ENCODE assay signal across 23 cellular contexts in genomic region chr2:103667335-103667884, GRCh38.
"Had no signal": no experiment of that assay in that cellular context is flagged by ENCODE, and none has a peak within 500 bp of the region (broad histone marks: within the 10 kb centered on the region; RNA-seq: fewer than 3 reads in every experiment).

No MANE protein-coding gene starts in this region.

- H3K9me3 ChIP-seq: mucosa of descending colon, pancreas, upper lobe of right lung had no signal

- H3K36me3 ChIP-seq: cardiac muscle cell, neural progenitor cell, pancreas, upper lobe of right lung had no signal

- DNase-seq: activated CD4-positive, alpha-beta T cell treated with anti-CD3 and anti-CD28 coated beads, Interleukin-2, amount 50 U/mL, for 1 hour; activated CD4-positive, CD25-positive, alpha-beta regulatory T cell treated with anti-CD3 and anti-CD28 coated beads, Interleukin-2, amount 50 U/mL, for 72 hours; activated CD8-positive, alpha-beta memory T cell treated with anti-CD3 and anti-CD28 coated beads, Interleukin-2, amount 50 U/mL, for 4 hours; activated naive CD4-positive, alpha-beta T cell treated with anti-CD3 and anti-CD28 coated beads for 36 hours; activated T-cell treated with anti-CD3 and anti-CD28 coated beads, Interleukin-2, amount 50 U/mL, for 4 hours; aorta; foreskin melanocyte; hypothalamus; kidney; mucosa of descending colon; naive B cell; pancreas; stimulated activated CD4-positive, alpha-beta T cell treated with anti-CD3 and anti-CD28 coated beads, Interleukin-12 subunit alpha, Interleukin-12 subunit beta, amount 100 ng/mL, for 4 hours; stimulated activated CD4-positive, alpha-beta T cell treated with anti-CD3 and anti-CD28 coated beads, Interleukin-1b, Interleukin-23, amount 100 ng/mL, for 48 hours; stimulated activated CD8-positive, alpha-beta memory T cell treated with anti-CD3 and anti-CD28 coated beads, Interleukin-4, amount 100 ng/mL, for 48 hours; stimulated activated naive CD4-positive, alpha-beta T cell; SW 1271; T-helper 2 cell; upper lobe of right lung had no signal

- H3K4me3 ChIP-seq: cardiac muscle cell, mucosa of descending colon, neural progenitor cell, pancreas, upper lobe of right lung had no signal

- H3K27ac ChIP-seq: cardiac muscle cell, epithelial cell of prostate, neural progenitor cell, pancreas, upper lobe of right lung, VCaP had no signal

- H3K4me1 ChIP-seq: neural progenitor cell, pancreas, upper lobe of right lung had no signal

- H3K27me3 ChIP-seq: cardiac muscle cell, neural progenitor cell, pancreas, upper lobe of right lung had no signal
